ENCODE assay signal across 15 cellular contexts in genomic region chr22:29093501-29093921, GRCh38. TPM values are rescaled to one million over a fixed set of nuclear protein-coding genes. Genes with fewer than 3 reads are reported as not detected.
DNase-seq lines count a peak whose midpoint lies in the region; ATAC-seq and TF ChIP-seq lines count a peak whose summit lies in the region.
"Had no signal": no experiment of that assay in that cellular context is flagged by ENCODE, and none has a peak within 500 bp of the region (broad histone marks: within the 10 kb centered on the region; RNA-seq: fewer than 3 reads in every experiment).

No MANE protein-coding gene starts in this region.

- no peaks in the 10 kb centered on the region for H3K9me3 ChIP-seq in SK-N-SH
- H3K9me3 ChIP-seq in heart left ventricle, result no peaks in the 10 kb centered on the region
- H3K9me3 ChIP-seq: HAP-1 had no signal

- POLR2A ChIA-PET in SK-N-SH (lab: Yijun Ruan, JAX), result no interaction called here

- H3K9ac ChIP-seq in SK-N-SH, result peak overlapping the region; percentile 20; the same call in 1 of the 2 replicates

- TF ChIP-seq CTCF in SK-N-SH (IDR thresholded peaks at IDR 0.05) (no peak), heart left ventricle (IDR thresholded peaks at IDR 0.05) (no peak)

- peaks cover 28% of the 10 kb centered on the region for H3F3A ChIP-seq in SK-N-SH (replicated peaks; ENCODE audit: insufficient read depth)

- TF ChIP-seq POLR2A in heart left ventricle (IDR thresholded peaks at IDR 0.05), result no peak

- H3K79me2 ChIP-seq in SK-N-SH (ENCODE audit: insufficient read depth), result no peaks in the 10 kb centered on the region

- H3K4me3 ChIP-seq in SK-N-SH (ENCODE audit: low read depth in 2 of 2, low read length in 1 of 2) (no peak overlapping the region), heart left ventricle (no peak overlapping the region), H7 (ENCODE audit: insufficient read depth, low read depth, low read length) (no peak overlapping the region)
- H3K4me3 ChIP-seq: HAP-1 had no signal

- peak overlapping the region; percentile 59 for H3K4me2 ChIP-seq in SK-N-SH

- TF ChIP-seq EP300 in SK-N-SH (IDR thresholded peaks at IDR 0.05; ENCODE audit: borderline replicate concordance in 1 of 2, low read depth in 1 of 2, low read length in 1 of 2), result peak; percentile 49 to 81; a peak in 3 of 4 replicates

- no peaks in the 10 kb centered on the region for H3K9me2 ChIP-seq in SK-N-SH

- intact Hi-C loops in heart left ventricle (cut with DNase I), result no loop called here

- no peak for TF ChIP-seq RAD21 in SK-N-SH (IDR thresholded peaks at IDR 0.05; ENCODE audit: low read length)

- H3K27ac ChIP-seq in SK-N-SH (ENCODE audit: low read depth in 2 of 2, low read length in 1 of 2) (peak overlapping the region; percentile 83 to 91), heart left ventricle (peak overlapping the region in 10 of 12 donors; percentile 7 to 67 (median 48))
- H3K27ac ChIP-seq: C4-2B had no signal

- ATAC-seq in heart left ventricle, result peak; percentile 59 to 80 (median 72)
- ATAC-seq in HG03565 (IDR thresholded peaks at IDR 0.05; ENCODE audit: unreplicated experiment), result no peak
- ATAC-seq: activated T-cell treated with anti-CD3 and anti-CD28 coated beads, Interleukin-2, amount 50 U/mL, for 72 hours had no signal

- H4K20me1 ChIP-seq in SK-N-SH (ENCODE audit: insufficient read depth), result no peaks in the 10 kb centered on the region

- H3K4me1 ChIP-seq in SK-N-SH (ENCODE audit: control insufficient read depth in 1 of 2, insufficient read depth in 2 of 2, low read depth in 1 of 2, low read length in 1 of 2) (peaks cover 11% of the 10 kb centered on the region in 2 experiments), heart left ventricle (peaks cover 0 to 60% (median 22%) of the 10 kb centered on the region in 12 donors)

- peak; percentile 51 for DNase-seq in Ammon's horn (ENCODE audit: low spot score)
- DNase-seq in SK-N-SH, result peak; percentile 65
- DNase-seq in heart left ventricle, result peak in 1 of 5 donors; percentile 59
- peak; percentile 62 for DNase-seq in putamen (ENCODE audit: low spot score)
- DNase-seq in H7, result no peak
- no peak for DNase-seq in COLO668 (lab: John Stamatoyannopoulos, UW; ENCODE audit: unreplicated experiment)
- no peak for DNase-seq in NAMALWA (ENCODE audit: low spot score)
- DNase-seq: activated CD4-positive, CD25-positive, alpha-beta regulatory T cell; activated T-cell treated with anti-CD3 and anti-CD28 coated beads, Interleukin-2, amount 50 U/mL, for 72 hours; MM.1S had no signal

- H3K27me3 ChIP-seq in SK-N-SH (ENCODE audit: insufficient read depth) (no peaks in the 10 kb centered on the region), heart left ventricle (no peaks in the 10 kb centered on the region), H7 (ENCODE audit: control insufficient read depth, insufficient read depth, low read length) (no peaks in the 10 kb centered on the region)

- WGBS in SK-N-SH (ENCODE audit: low lambda C conversion rate), result 25% methylated on average over 1 of the region's 3 CpGs
- 56 to 73% (median 66%) methylated on average over 3 of the region's 3 CpGs for WGBS in heart left ventricle, 4 donors

- H3K36me3 ChIP-seq in SK-N-SH (replicated peaks in 1 of 2; ENCODE audit: control insufficient read depth in 1 of 2, insufficient read depth in 2 of 2, low read length in 1 of 2) (peaks cover 0 to 7% of the 10 kb centered on the region in 2 experiments), heart left ventricle (peaks cover 0 to 13% (median 0%) of the 10 kb centered on the region in 9 donors), H7 (replicated peaks; ENCODE audit: control insufficient read depth, insufficient read depth, low read length) (no peaks in the 10 kb centered on the region)

- CTCF ChIA-PET in SK-N-SH (lab: Yijun Ruan, JAX), result interaction anchor here (0.8 to 1.7 kb wide), 4 partner anchors 10 to 101 kb away, joined by 3 to 5 read pairs (median 5); no protein-coding TSS in a partner anchor

- H2AFZ ChIP-seq in SK-N-SH (ENCODE audit: low read depth), result no peak overlapping the region

TF ChIP-seq in SK-N-SH, 30 proteins besides CTCF, POLR2A, EP300 and RAD21 (continues in another document):
- TF ChIP-seq GABPA (IDR thresholded peaks at IDR 0.05; ENCODE audit: low read depth), result no peak
- peak; percentile 98 for TF ChIP-seq TCF12 (IDR thresholded peaks at IDR 0.05)
- TF ChIP-seq EZH2phosphoT487 (IDR thresholded peaks at IDR 0.05; ENCODE audit: borderline replicate concordance, low read depth), result no peak
- TF ChIP-seq FOSL2 (IDR thresholded peaks at IDR 0.05; ENCODE audit: borderline replicate concordance, low read depth), result peak; percentile 84
- peak; percentile 93 for TF ChIP-seq RCOR1 (IDR thresholded peaks at IDR 0.05; ENCODE audit: low read length)
- no peak; the same call in 1 of the 2 replicates for TF ChIP-seq SIN3A (IDR thresholded peaks at IDR 0.05; ENCODE audit: borderline replicate concordance, low read depth, low read length)
- no peak for TF ChIP-seq FOXJ3 (CRISPR knock-in tag; IDR thresholded peaks at IDR 0.05)
- no peak for TF ChIP-seq TAF1 (IDR thresholded peaks at IDR 0.05; ENCODE audit: borderline replicate concordance, low read depth, low read length)
- no peak for TF ChIP-seq GATA2 (CRISPR knock-in tag; IDR thresholded peaks at IDR 0.05)
- TF ChIP-seq FOXM1 (IDR thresholded peaks at IDR 0.05; ENCODE audit: low read depth), result no peak
- TF ChIP-seq SMC3 (IDR thresholded peaks at IDR 0.05; ENCODE audit: low read depth, low read length), result no peak
- peak; percentile 72; the same call in 1 of the 2 replicates for TF ChIP-seq REST (IDR thresholded peaks at IDR 0.05; ENCODE audit: low read depth, low read length)
- 0 out of 2 replicates have a peak, but pooled peaks have one; percentile 20 for TF ChIP-seq MXI1 (IDR thresholded peaks at IDR 0.05; ENCODE audit: low read depth, low read length)
- TF ChIP-seq RFX5 (IDR thresholded peaks at IDR 0.05; ENCODE audit: low read length), result no peak
- peak; percentile 73; the same call in 1 of the 2 replicates for TF ChIP-seq POLR2AphosphoS5 (IDR thresholded peaks at IDR 0.05; ENCODE audit: low read depth, low read length)
- TF ChIP-seq USF2 (IDR thresholded peaks at IDR 0.05; ENCODE audit: borderline replicate concordance, low read depth, low read length), result no peak
- TF ChIP-seq NRF1 (IDR thresholded peaks at IDR 0.05; ENCODE audit: low read depth, low read length), result no peak
- TF ChIP-seq YY1 (IDR thresholded peaks at IDR 0.05; ENCODE audit: low read depth), result no peak
- TF ChIP-seq MAX (IDR thresholded peaks at IDR 0.05; ENCODE audit: low read depth), result peak; percentile 50
- TF ChIP-seq CHD2 (IDR thresholded peaks at IDR 0.05; ENCODE audit: low read length, partially characterized antibody), result peak; percentile 42

RNA-seq across cellular contexts. Expression of gene KREMEN1, which starts 20.7 kb away (rescaled TPM):
- polyA plus RNA-seq in SK-N-SH (2012; rRNA removed) (7.9 and 10.0 TPM in 2 replicates), heart left ventricle (10 to 100 TPM; 24.3 to 25.2 TPM)
- polyA plus RNA-seq in SK-N-SH (2012; cell fraction: cytosol; rRNA removed), result 7.0 and 10.4 TPM in 2 replicates
- 6.7 and 8.0 TPM in 2 replicates for polyA plus RNA-seq in SK-N-SH (2012; cell fraction: nucleus; rRNA removed)
- total RNA-seq in heart left ventricle, result 10 to 100 TPM; 30.5 to 67.8 (median 46.6) TPM
- total RNA-seq in H7 (2014; rRNA removed; shearing (Covaris generic)), result 1.8 and 2.4 TPM in 2 replicates

RNA-seq across cellular contexts. Expression of gene C22orf31, which starts 31.9 kb away (rescaled TPM):
- polyA plus RNA-seq in SK-N-SH (2012; rRNA removed) (not detected in 2 replicates), heart left ventricle (not detected)
- not detected in 2 replicates for polyA plus RNA-seq in SK-N-SH (2012; cell fraction: cytosol; rRNA removed)
- not detected in 2 replicates for polyA plus RNA-seq in SK-N-SH (2012; cell fraction: nucleus; rRNA removed)
- total RNA-seq in heart left ventricle, result under 1 TPM in 1 of 9 donors, not detected in 8; 0.40 TPM
- not detected in 2 replicates for total RNA-seq in H7 (2014; rRNA removed; shearing (Covaris generic))
- total RNA-seq: activated T-cell treated with anti-CD3 and anti-CD28 coated beads, Interleukin-2, amount 50 U/mL, for 72 hours; cerebellum; NCI-H460 had no signal

Comparison
In these comparisons a context has a peak if more than half of its experiments do, and no peak if none do; other contexts are left out.
1. DNase-seq: peak in Ammon's horn (single experiment), SK-N-SH (single experiment) and putamen (single experiment); none in H7 (single experiment), COLO668 (single experiment) and NAMALWA (single experiment).